ENCODE assay signal across 13 cellular contexts in the genomic region with DNA sequence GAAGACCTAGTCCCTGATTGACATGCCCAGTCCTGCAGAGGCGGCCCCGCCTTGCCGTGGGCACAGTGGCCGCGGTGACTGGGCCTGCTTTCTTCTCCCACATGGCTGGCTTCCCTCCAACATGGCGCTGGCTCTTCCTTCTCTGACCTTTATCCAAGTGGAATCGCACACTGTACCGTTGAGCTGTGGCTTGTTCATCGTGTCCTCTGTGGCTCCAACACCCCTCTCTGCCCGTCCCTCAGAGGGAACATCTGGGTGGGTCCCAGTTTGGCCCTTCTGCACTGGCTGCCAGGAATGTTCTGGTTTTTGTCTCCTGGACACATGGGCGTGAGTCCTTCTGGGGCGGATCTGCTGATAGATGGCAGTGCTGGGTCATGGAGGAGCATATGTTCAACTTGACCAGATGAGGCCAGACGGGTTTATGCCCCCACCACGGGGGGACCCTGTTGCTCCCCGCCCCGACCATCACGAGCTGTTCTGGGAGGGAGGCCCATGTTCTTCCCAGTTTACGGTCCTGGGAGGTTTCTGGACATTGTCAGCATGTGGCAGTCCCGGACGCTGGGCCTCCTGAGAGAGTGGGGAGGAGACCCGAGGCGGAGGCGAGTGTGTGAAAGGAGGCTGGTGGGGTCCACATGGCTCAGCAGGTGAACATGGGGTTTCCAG.
DNase-seq lines count a peak whose midpoint lies in the region; ATAC-seq and TF ChIP-seq lines count a peak whose summit lies in the region.
"Had no signal": no experiment of that assay in that cellular context is flagged by ENCODE, and none has a peak within 500 bp of the region (broad histone marks: within the 10 kb centered on the region; RNA-seq: fewer than 3 reads in every experiment).

No MANE protein-coding gene starts in this region.

- no peak overlapping the region for H2BK15ac ChIP-seq in neuronal stem cell (ENCODE audit: low read length)

- H3K4me1 ChIP-seq in RWPE2 (ENCODE audit: insufficient read depth, poor library complexity, severe bottlenecking), result peaks cover 5% of the 10 kb centered on the region
- peaks cover 8% of the 10 kb centered on the region for H3K4me1 ChIP-seq in foreskin keratinocyte
- H3K4me1 ChIP-seq in neuronal stem cell (ENCODE audit: control insufficient read depth in 2 of 2, insufficient read depth in 1 of 2, low read depth in 1 of 2, low read length in 2 of 2), result peaks cover 7 to 12% of the 10 kb centered on the region in 2 donors
- H3K4me1 ChIP-seq: pancreas had no signal

- H2BK5ac ChIP-seq in neuronal stem cell (ENCODE audit: low read length), result peak overlapping the region; percentile 75

- H3K27ac ChIP-seq in RWPE2 (ENCODE audit: poor library complexity, severe bottlenecking), result no peak overlapping the region
- H3K27ac ChIP-seq in foreskin keratinocyte, result no peak overlapping the region
- H3K27ac ChIP-seq in neuronal stem cell (replicated peaks; ENCODE audit: low read length), result no peak overlapping the region
- H3K27ac ChIP-seq: pancreas had no signal

- peak overlapping the region; percentile 51 for H3K9ac ChIP-seq in neuronal stem cell (ENCODE audit: low read depth, low read length, poor library complexity)

- peak overlapping the region; percentile 47 for H3K14ac ChIP-seq in neuronal stem cell (ENCODE audit: low read length)

- no peaks in the 10 kb centered on the region for H3K79me1 ChIP-seq in neuronal stem cell (ENCODE audit: low read depth, low read length)

- WGBS in neuronal stem cell (ENCODE audit: extremely low coverage in 2 of 2, insufficient read length in 2 of 2, insufficient replicate concordance in 1 of 2), 2 donors, result no CpG with 5 or more reads among the region's 23 CpGs

- H3K23ac ChIP-seq in neuronal stem cell (ENCODE audit: low read depth, low read length, poor library complexity), result peak overlapping the region; percentile 49

- H3K9me3 ChIP-seq in RWPE2 (ENCODE audit: severe bottlenecking) (no peaks in the 10 kb centered on the region), neuronal stem cell (replicated peaks in 1 of 2; ENCODE audit: control insufficient read depth in 2 of 2, insufficient read depth in 1 of 2, low read depth in 1 of 2, low read length in 2 of 2) (peaks cover 0 to 2% of the 10 kb centered on the region in 2 donors)
- H3K9me3 ChIP-seq: pancreas had no signal

- peak overlapping the region; percentile 18 for H2BK12ac ChIP-seq in neuronal stem cell (ENCODE audit: low read length)

- ATAC-seq in RWPE2 (ENCODE audit: low read depth) (peak; percentile 67), foreskin keratinocyte (peak; percentile 60), HG02588 (IDR thresholded peaks at IDR 0.05; ENCODE audit: unreplicated experiment) (no peak), HG02642 (IDR thresholded peaks at IDR 0.05; ENCODE audit: poor library complexity, unreplicated experiment) (no peak)
- ATAC-seq: T-cell had no signal

- TF ChIP-seq CTCF in RWPE2 (IDR thresholded peaks at IDR 0.05; ENCODE audit: poor library complexity, severe bottlenecking) (no peak), foreskin keratinocyte (conservative IDR thresholded peaks at IDR 0.05) (no peak)

- DNase-seq in CD1c-positive myeloid dendritic cell (ENCODE audit: extremely low spot score) (peak; percentile 63), RWPE2 (ENCODE audit: low spot score) (no peak), foreskin keratinocyte (peak; percentile 6 to 42), neuronal stem cell (ENCODE audit: low spot score) (no peak), OCI-M1 (lab: John Stamatoyannopoulos, UW) (no peak)
- no peak for DNase-seq in NK-92 treated with Interleukin-12 subunit alpha and Interleukin-12 subunit beta, amount 100 ng/mL, for 24 hours (lab: John Stamatoyannopoulos, UW)
- DNase-seq: CD4-positive, alpha-beta T cell; cerebellar nuclear complex; NCI-H1694 treated with DMSO at 0.1 percent for 48 hours; T-cell had no signal

- H3K4me2 ChIP-seq in neuronal stem cell (ENCODE audit: insufficient read depth, low read length, poor library complexity, severe bottlenecking), result no peak overlapping the region

- H3K27me3 ChIP-seq in RWPE2 (ENCODE audit: insufficient read depth, poor library complexity, severe bottlenecking) (no peaks in the 10 kb centered on the region), foreskin keratinocyte (no peaks in the 10 kb centered on the region), neuronal stem cell (ENCODE audit: control insufficient read depth in 3 of 3, insufficient read depth in 3 of 3, low read depth in 1 of 3, low read length in 3 of 3) (no peaks in the 10 kb centered on the region)
- H3K27me3 ChIP-seq: pancreas had no signal

- H3K36me3 ChIP-seq in RWPE2 (ENCODE audit: low read depth) (no peaks in the 10 kb centered on the region), neuronal stem cell (replicated peaks in 1 of 2; ENCODE audit: control insufficient read depth in 2 of 2, insufficient read depth in 2 of 2, low read length in 2 of 2) (no peaks in the 10 kb centered on the region)
- H3K36me3 ChIP-seq: pancreas had no signal

- H2BK120ac ChIP-seq in neuronal stem cell (ENCODE audit: low read depth, low read length), result no peak overlapping the region

- H2AK5ac ChIP-seq in neuronal stem cell (ENCODE audit: low read depth, low read length), result peak overlapping the region; percentile 64

- peak overlapping the region; percentile 3 for H3K4ac ChIP-seq in neuronal stem cell (ENCODE audit: low read length)

- no peak overlapping the region for H3K4me3 ChIP-seq in RWPE2 (ENCODE audit: severe bottlenecking)
- no peak overlapping the region for H3K4me3 ChIP-seq in neuronal stem cell (ENCODE audit: low read length in 2 of 2)
- H3K4me3 ChIP-seq: pancreas had no signal

- no peak overlapping the region for H2AFZ ChIP-seq in neuronal stem cell (ENCODE audit: low read length)

- H3K18ac ChIP-seq in neuronal stem cell (ENCODE audit: low read length), result peak overlapping the region; percentile 83

- no peak overlapping the region for H4K8ac ChIP-seq in neuronal stem cell (ENCODE audit: low read depth, low read length)

- peak overlapping the region; percentile 3 for H4K91ac ChIP-seq in neuronal stem cell (ENCODE audit: low read depth, low read length, poor library complexity)

Comparison
In these comparisons a context has a peak if more than half of its experiments do, and no peak if none do; other contexts are left out.
1. DNase-seq: peak in CD1c-positive myeloid dendritic cell (single experiment) and foreskin keratinocyte (2 of 2); none in RWPE2 (single experiment), neuronal stem cell (single experiment), NK-92 treated with Interleukin-12 subunit alpha and Interleukin-12 subunit beta, amount 100 ng/mL, for 24 hours (single experiment) and OCI-M1 (single experiment).
2. ATAC-seq: peak in RWPE2 (single experiment) and foreskin keratinocyte (single experiment); none in HG02588 (single experiment) and HG02642 (single experiment).